8 cellular contexts compared by ENCODE assay signal in the genomic region with DNA sequence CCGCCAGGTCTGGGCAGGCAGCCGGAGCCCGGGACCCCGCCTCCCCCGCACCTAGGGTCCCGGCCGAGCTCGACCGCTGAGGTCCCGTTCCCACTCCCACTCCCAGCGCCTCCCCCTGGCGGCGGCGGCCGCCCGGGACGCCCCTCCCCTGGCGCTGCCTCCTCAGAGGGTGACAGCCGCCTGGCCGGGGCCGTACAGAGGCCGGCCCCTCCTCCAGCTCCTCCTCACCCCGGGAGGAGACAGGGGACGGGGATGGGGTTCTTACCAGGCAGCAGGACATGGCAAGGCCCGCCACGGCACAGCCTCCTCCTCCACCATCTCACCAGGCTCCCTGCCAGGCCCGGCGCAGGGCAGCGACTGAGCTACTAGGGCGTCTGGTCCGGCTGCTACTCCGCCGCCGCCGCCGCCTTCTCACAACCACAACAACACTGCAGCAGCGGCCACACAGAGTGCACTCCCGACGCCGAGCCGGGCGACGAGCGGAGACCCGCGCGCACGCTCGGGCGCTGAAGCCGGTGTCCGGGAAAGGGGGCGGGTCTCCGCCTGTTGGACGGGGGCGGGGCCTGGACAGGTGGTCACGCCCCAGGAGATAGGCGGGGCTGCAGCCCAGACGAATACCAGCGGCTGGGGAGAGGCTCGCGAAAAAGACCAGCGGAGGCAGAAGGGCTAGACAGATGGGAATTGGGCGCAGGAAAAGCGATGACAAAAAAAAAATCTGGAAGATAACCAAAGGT.
DNase-seq lines count a peak whose midpoint lies in the region; ATAC-seq and TF ChIP-seq lines count a peak whose summit lies in the region.
"Not testable (repeated sequence)": the region's sequence is repeated elsewhere in the genome, so short reads cannot be mapped to it uniquely, and the experiment has no call there.

No MANE protein-coding gene starts in this region.

- intact Hi-C loops in Caco-2 (cut with micrococcal nuclease; ENCODE audit: unreplicated experiment); Right ventricle myocardium superior (cut with DNase I): not testable (repeated sequence)

- BruUV-seq in Caco-2 (replicated peaks; lab: Mats Ljungman, UMichigan): not testable (repeated sequence)

- H3K27me3 ChIP-seq in Caco-2 (replicated peaks; ENCODE audit: control insufficient read depth, insufficient read depth, low read length): not testable (repeated sequence)

- H3K36me3 ChIP-seq in Caco-2 (ENCODE audit: control insufficient read depth, insufficient read depth, low read length): not testable (repeated sequence)

- DNase-seq in Caco-2 (peak; percentile 32 to 43), T-cell (peak in 9 of 34 experiments; percentile 1 to 42 (median 14)), mucosa of gallbladder (ENCODE audit: low spot score) (peak; percentile 65)
- DNase-seq in activated CD8-positive, alpha-beta memory T cell treated with anti-CD3 and anti-CD28 coated beads, Interleukin-2, amount 50 U/mL, for 48 hours: peak; percentile 84
- not testable (repeated sequence) for DNase-seq in Right ventricle myocardium superior
- peak; percentile 51 for DNase-seq in stimulated activated CD4-positive, alpha-beta T cell treated with anti-CD3 and anti-CD28 coated beads, Interleukin-2, amount 100 ng/mL, for 4 hours (ENCODE audit: low read depth)
- peak in 1 of 2 donors; percentile 29 for DNase-seq in stimulated activated effector memory CD8-positive, alpha-beta T cell treated with anti-CD3 and anti-CD28 coated beads, Interleukin-12 subunit alpha, Interleukin-12 subunit beta, amount 100 ng/mL, for 72 hours (ENCODE audit: low spot score in 2 of 2)

- not testable (repeated sequence) for H3K9me3 Mint-ChIP-seq in Caco-2 (ENCODE audit: unreplicated experiment); T-cell; activated naive CD8-positive, alpha-beta T cell (ENCODE audit: low read depth); stimulated activated effector memory CD8-positive, alpha-beta T cell treated with anti-CD3 and anti-CD28 coated beads, Interleukin-12 subunit alpha, Interleukin-12 subunit beta, amount 100 ng/mL, for 72 hours

- H3K4me3 ChIP-seq in Caco-2 (ENCODE audit: low read depth, low read length): not testable (repeated sequence)

- not testable (repeated sequence) for H3K4me3 Mint-ChIP-seq in Caco-2 (ENCODE audit: unreplicated experiment); T-cell
- peak overlapping the region; percentile 5 for H3K4me3 Mint-ChIP-seq in activated naive CD8-positive, alpha-beta T cell
- peak overlapping the region; percentile 69 for H3K4me3 Mint-ChIP-seq in stimulated activated effector memory CD8-positive, alpha-beta T cell treated with anti-CD3 and anti-CD28 coated beads, Interleukin-12 subunit alpha, Interleukin-12 subunit beta, amount 100 ng/mL, for 72 hours

- TF ChIP-seq CTCF in Caco-2 (IDR thresholded peaks at IDR 0.05; ENCODE audit: insufficient read depth in 1 of 2, low read depth in 1 of 2, low read length in 1 of 2, severe bottlenecking in 1 of 2, unreplicated experiment in 1 of 2): not testable (repeated sequence)

- H3K9me3 ChIP-seq in Caco-2: not testable (repeated sequence)

- H3K27me3 Mint-ChIP-seq in Caco-2 (ENCODE audit: insufficient read depth, unreplicated experiment); T-cell; activated naive CD8-positive, alpha-beta T cell: not testable (repeated sequence)

- not testable (repeated sequence) for H3K36me3 Mint-ChIP-seq in Caco-2 (ENCODE audit: insufficient read depth, unreplicated experiment); T-cell; activated naive CD8-positive, alpha-beta T cell; stimulated activated effector memory CD8-positive, alpha-beta T cell treated with anti-CD3 and anti-CD28 coated beads, Interleukin-12 subunit alpha, Interleukin-12 subunit beta, amount 100 ng/mL, for 72 hours

- H3K4me1 ChIP-seq in Caco-2: not testable (repeated sequence)

- POLR2A ChIA-PET in Caco-2 (lab: Charles Lee); T-cell (lab: Charles Lee): not testable (repeated sequence)

- not testable (repeated sequence) for H3K4me1 Mint-ChIP-seq in Caco-2 (ENCODE audit: low read depth, unreplicated experiment); T-cell; activated naive CD8-positive, alpha-beta T cell (ENCODE audit: low read depth); stimulated activated effector memory CD8-positive, alpha-beta T cell treated with anti-CD3 and anti-CD28 coated beads, Interleukin-12 subunit alpha, Interleukin-12 subunit beta, amount 100 ng/mL, for 72 hours

- H3K27ac Mint-ChIP-seq in Caco-2 (ENCODE audit: unreplicated experiment); T-cell; activated naive CD8-positive, alpha-beta T cell; stimulated activated effector memory CD8-positive, alpha-beta T cell treated with anti-CD3 and anti-CD28 coated beads, Interleukin-12 subunit alpha, Interleukin-12 subunit beta, amount 100 ng/mL, for 72 hours: not testable (repeated sequence)

- CTCF ChIA-PET in Caco-2 (lab: Charles Lee); T-cell (lab: Charles Lee): not testable (repeated sequence)

- ATAC-seq in T-cell (replicated peaks in 1 of 4) (peak in 3 of 4 experiments; percentile 52 to 76 (median 61)), Right ventricle myocardium superior (ENCODE audit: poor library complexity) (peak; percentile 68)
- ATAC-seq in stimulated activated effector memory CD8-positive, alpha-beta T cell treated with anti-CD3 and anti-CD28 coated beads, Interleukin-12 subunit alpha, Interleukin-12 subunit beta, amount 100 ng/mL, for 72 hours: peak; percentile 51
